In genomic region chr17:82213251-82214011, GRCh38 we compare ENCODE assay signal across 8 cellular contexts. TPM values are rescaled to one million over a fixed set of nuclear protein-coding genes. Genes with fewer than 3 reads are reported as not detected.
DNase-seq lines count a peak whose midpoint lies in the region; ATAC-seq lines count a peak whose summit lies in the region.

No MANE protein-coding gene starts in this region.

- POLR2A ChIA-PET in activated CD4-positive, alpha-beta T cell treated with anti-CD3 and anti-CD28 coated beads, Interleukin-2, amount 10 ng/mL, durations not matched to agents 7 days and 5 days (lab: Charles Lee) = interaction anchor here (1.1 kb wide), 1 partner anchor 13 kb away, joined by 3 read pairs; no protein-coding TSS in a partner anchor

- H3K27me3 Mint-ChIP-seq in activated CD4-positive, alpha-beta T cell treated with anti-CD3 and anti-CD28 coated beads, Interleukin-2, amount 10 ng/mL, durations not matched to agents 7 days and 5 days = no peaks in the 10 kb centered on the region

- H3K4me3 Mint-ChIP-seq in activated CD4-positive, alpha-beta T cell treated with anti-CD3 and anti-CD28 coated beads, Interleukin-2, amount 10 ng/mL, durations not matched to agents 7 days and 5 days = peak overlapping the region; percentile 69

- CTCF ChIA-PET in activated CD4-positive, alpha-beta T cell treated with anti-CD3 and anti-CD28 coated beads, Interleukin-2, amount 10 ng/mL, durations not matched to agents 7 days and 5 days (lab: Charles Lee) = interaction anchor here (0.6 to 3.9 kb wide), 6 partner anchors 8 to 278 kb away, joined by 3 to 21 read pairs (median 5); no protein-coding TSS in a partner anchor

- H3K36me3 Mint-ChIP-seq in activated CD4-positive, alpha-beta T cell treated with anti-CD3 and anti-CD28 coated beads, Interleukin-2, amount 10 ng/mL, durations not matched to agents 7 days and 5 days (ENCODE audit: low read depth) = no peaks in the 10 kb centered on the region

- H3K4me1 Mint-ChIP-seq in activated CD4-positive, alpha-beta T cell treated with anti-CD3 and anti-CD28 coated beads, Interleukin-2, amount 10 ng/mL, durations not matched to agents 7 days and 5 days = peaks cover 38% of the 10 kb centered on the region

- peak; percentile 66 for DNase-seq in COLO829 (ENCODE audit: low spot score)
- peak; percentile 39 for DNase-seq in NCI-H1092 treated with DMSO at 0.1 percent for 48 hours (lab: John Stamatoyannopoulos, UW)
- no peak for DNase-seq in activated CD4-positive, alpha-beta T cell treated with anti-CD3 and anti-CD28 coated beads, Interleukin-2, amount 10 ng/mL, durations not matched to agents 7 days and 5 days
- peak; percentile 49 for DNase-seq in effector CD8-positive, alpha-beta T cell (lab: John Stamatoyannopoulos, UW)
- DNase-seq in medulla oblongata (ENCODE audit: extremely low spot score) = peak; percentile 65
- DNase-seq in stimulated activated CD8-positive, alpha-beta memory T cell treated with anti-CD3 and anti-CD28 coated beads, Interleukin-7, amount 100 ng/mL, for 4 hours (ENCODE audit: low read depth in 2 of 2) = peak; percentile 82 to 86

- peak overlapping the region; percentile 77 for H3K27ac Mint-ChIP-seq in activated CD4-positive, alpha-beta T cell treated with anti-CD3 and anti-CD28 coated beads, Interleukin-2, amount 10 ng/mL, durations not matched to agents 7 days and 5 days

- no peaks in the 10 kb centered on the region for H3K9me3 Mint-ChIP-seq in activated CD4-positive, alpha-beta T cell treated with anti-CD3 and anti-CD28 coated beads, Interleukin-2, amount 10 ng/mL, durations not matched to agents 7 days and 5 days

- ATAC-seq in GM21529 (IDR thresholded peaks at IDR 0.05; ENCODE audit: unreplicated experiment) (peak; percentile 6), HG02870 (IDR thresholded peaks at IDR 0.05; ENCODE audit: unreplicated experiment) (no peak)

RNA-seq across cellular contexts. Expression of gene CCDC57, which starts 0.8 kb away (rescaled TPM):
- total RNA-seq in activated CD4-positive, alpha-beta T cell treated with anti-CD3 and anti-CD28 coated beads, Interleukin-2, amount 10 ng/mL, durations not matched to agents 7 days and 5 days = 10 to 100 TPM; 60.5 to 69.7 TPM

RNA-seq across cellular contexts. Expression of gene SLC16A3, which starts 15.4 kb away (rescaled TPM):
- 100 to 1,000 TPM; 104 to 140 TPM for total RNA-seq in activated CD4-positive, alpha-beta T cell treated with anti-CD3 and anti-CD28 coated beads, Interleukin-2, amount 10 ng/mL, durations not matched to agents 7 days and 5 days
